12 cellular contexts compared by ENCODE assay signal in the genomic region with DNA sequence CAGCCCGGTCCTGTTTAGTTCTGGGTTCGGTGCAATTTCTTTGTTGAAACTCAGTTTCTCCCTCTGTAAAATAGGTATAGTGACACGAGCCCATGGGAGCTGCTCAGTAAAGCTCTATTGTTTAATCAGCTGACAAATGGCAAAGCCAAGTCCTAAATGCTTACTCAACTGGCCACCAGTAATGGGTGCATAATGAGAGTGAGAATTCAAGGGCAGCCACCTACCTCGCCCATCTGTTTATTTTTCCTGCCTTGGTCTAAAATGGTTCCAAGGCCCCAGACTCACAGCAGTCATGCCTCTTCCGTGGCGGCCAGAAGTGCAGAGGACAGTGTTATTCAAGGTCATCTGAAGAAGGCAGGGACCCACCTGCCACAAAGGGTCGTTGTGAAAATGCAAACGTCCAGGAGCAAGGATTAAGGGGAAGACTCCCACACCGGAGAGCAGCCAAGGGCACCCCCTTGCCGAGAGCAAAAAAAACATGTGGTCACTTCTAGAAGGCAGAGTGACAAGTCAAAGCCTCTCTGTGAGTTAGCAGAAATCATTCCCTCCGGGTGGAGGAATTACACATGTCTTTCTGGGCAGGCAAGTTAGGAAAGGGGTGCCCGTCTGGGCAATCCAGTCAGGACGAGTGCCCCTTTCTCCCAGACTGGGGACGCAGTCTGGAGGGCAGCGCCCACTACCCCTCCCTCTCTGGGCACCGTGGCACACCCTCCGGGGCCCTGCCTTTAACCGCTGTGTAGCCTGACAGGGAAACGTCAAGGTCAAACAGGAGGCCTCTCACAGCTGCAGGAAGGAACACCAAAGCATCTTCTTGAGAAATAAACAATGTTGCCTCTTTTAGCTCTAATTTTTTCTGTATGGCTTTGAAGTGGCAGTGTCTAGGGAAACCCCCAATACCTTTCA.
A peak's percentile ranks its signal among the peaks of the same experiment; 100 is the strongest.
DNase-seq lines count a peak whose midpoint lies in the region; ATAC-seq and TF ChIP-seq lines count a peak whose summit lies in the region.
"Had no signal": no experiment of that assay in that cellular context is flagged by ENCODE, and none has a peak within 500 bp of the region (broad histone marks: within the 10 kb centered on the region; RNA-seq: fewer than 3 reads in every experiment).

No MANE protein-coding gene starts in this region.

- WGBS in gastroesophageal sphincter (ENCODE audit: low coverage in 1 of 2), 2 donors, result 57 to 58% methylated on average over 13 to 14 of the region's 19 CpGs

- TF ChIP-seq CTCF in GM13976 (IDR thresholded peaks at IDR 0.05; ENCODE audit: borderline replicate concordance, control extremely low read depth, extremely low read depth, insufficient read depth, missing control alignments), result no peak
- no peak for TF ChIP-seq CTCF in osteocyte (IDR thresholded peaks at IDR 0.05)
- no peak for TF ChIP-seq CTCF in gastroesophageal sphincter (IDR thresholded peaks at IDR 0.05)

- peak overlapping the region in 9 of 11 experiments; percentile 22 to 64 (median 34); a peak in 14 of 22 replicates for H3K9ac ChIP-seq in BLaER1 treated with 17β-estradiol and CSF1 and Interleukin-3, amounts not matched to agents 10 nM and 100 nM

- DNase-seq in GM13976 (ENCODE audit: low spot score) (peak; percentile 24), osteocyte (ENCODE audit: extremely low spot score, unreplicated experiment) (no peak), cortex of kidney (lab: John Stamatoyannopoulos, UW) (no peak), 8988T (no peak)
- DNase-seq in central memory CD8-positive, alpha-beta T cell (ENCODE audit: low spot score in 2 of 2), result no peak
- DNase-seq: stimulated activated CD4-positive, alpha-beta T cell treated with anti-CD3 and anti-CD28 coated beads, Interleukin-15, amount 100 ng/mL, for 24 hours; WERI-Rb-1 had no signal

- peak overlapping the region in 10 of 11 experiments; percentile 22 to 90 (median 70); a peak in 19 of 22 replicates for H3K27ac ChIP-seq in BLaER1 treated with 17β-estradiol and CSF1 and Interleukin-3, amounts not matched to agents 10 nM and 100 nM
- H3K27ac ChIP-seq in gastroesophageal sphincter, result peak overlapping the region in 2 of 4 donors; percentile 10 to 38
- H3K27ac ChIP-seq: WERI-Rb-1 had no signal

- H3K4me1 ChIP-seq in BLaER1 treated with 17β-estradiol and CSF1 and Interleukin-3, amounts not matched to agents 10 nM and 100 nM, result peaks cover 48 to 91% (median 85%) of the 10 kb centered on the region in 10 experiments
- peaks cover 0 to 32% (median 4%) of the 10 kb centered on the region in 3 donors for H3K4me1 ChIP-seq in gastroesophageal sphincter

- no peak for TF ChIP-seq POLR2A in gastroesophageal sphincter (IDR thresholded peaks at IDR 0.05)

- 0 out of 22 replicates have a peak, but pooled peaks cover 0 to 3% (median 0%) of the 10 kb centered on the region in 11 experiments for H3K27me3 ChIP-seq in BLaER1 treated with 17β-estradiol and CSF1 and Interleukin-3, amounts not matched to agents 10 nM and 100 nM
- no peaks in the 10 kb centered on the region for H3K27me3 ChIP-seq in gastroesophageal sphincter
- H3K27me3 ChIP-seq: adrenal gland had no signal

- no peaks in the 10 kb centered on the region for H3K27me3 Mint-ChIP-seq in central memory CD8-positive, alpha-beta T cell
- H3K27me3 Mint-ChIP-seq in osteocyte (ENCODE audit: unreplicated experiment), result no peaks in the 10 kb centered on the region
- H3K27me3 Mint-ChIP-seq: type B pancreatic cell had no signal

- H3K9me3 Mint-ChIP-seq in central memory CD8-positive, alpha-beta T cell, result peaks cover 5% of the 10 kb centered on the region
- H3K9me3 Mint-ChIP-seq in osteocyte (ENCODE audit: unreplicated experiment), result no peaks in the 10 kb centered on the region
- H3K9me3 Mint-ChIP-seq: type B pancreatic cell had no signal

- no peaks in the 10 kb centered on the region for H3K36me3 ChIP-seq in BLaER1 treated with 17β-estradiol and CSF1 and Interleukin-3, amounts not matched to agents 10 nM and 100 nM
- no peaks in the 10 kb centered on the region for H3K36me3 ChIP-seq in gastroesophageal sphincter
- H3K36me3 ChIP-seq: adrenal gland, WERI-Rb-1 had no signal

- TF ChIP-seq EP300 in gastroesophageal sphincter (IDR thresholded peaks at IDR 0.05), result no peak

- H3K27ac Mint-ChIP-seq in central memory CD8-positive, alpha-beta T cell (ENCODE audit: low read depth), result no peak overlapping the region
- peak overlapping the region; percentile 65 for H3K27ac Mint-ChIP-seq in osteocyte (ENCODE audit: unreplicated experiment)

- H3K4me3 Mint-ChIP-seq in central memory CD8-positive, alpha-beta T cell, result peak overlapping the region; percentile 13
- no peak overlapping the region for H3K4me3 Mint-ChIP-seq in osteocyte (ENCODE audit: unreplicated experiment)
- H3K4me3 Mint-ChIP-seq: type B pancreatic cell had no signal

- H3K4me2 ChIP-seq in BLaER1 treated with 17β-estradiol and CSF1 and Interleukin-3, amounts not matched to agents 10 nM and 100 nM, result peak overlapping the region; percentile 52 to 96 (median 80)

- H3K4me1 Mint-ChIP-seq in central memory CD8-positive, alpha-beta T cell, result peaks cover 35% of the 10 kb centered on the region
- H3K4me1 Mint-ChIP-seq in osteocyte (ENCODE audit: unreplicated experiment), result peaks cover 47% of the 10 kb centered on the region

- in situ Hi-C loops in GM13976 (cut with MboI; ENCODE audit: low sequenced_read_pairs, unreplicated experiment), result no loop called here

- peaks cover 2% of the 10 kb centered on the region for H3K36me3 Mint-ChIP-seq in central memory CD8-positive, alpha-beta T cell (ENCODE audit: insufficient read depth)
- no peaks in the 10 kb centered on the region for H3K36me3 Mint-ChIP-seq in osteocyte (ENCODE audit: unreplicated experiment)
- H3K36me3 Mint-ChIP-seq: type B pancreatic cell had no signal

- ATAC-seq in central memory CD8-positive, alpha-beta T cell (replicated peaks; ENCODE audit: extremely low read depth, poor library complexity, severe bottlenecking), result no peak
- ATAC-seq in gastroesophageal sphincter, result no peak

- peaks cover 0 to 8% (median 0%) of the 10 kb centered on the region in 11 experiments; a peak in 4 of 22 replicates for H3K9me3 ChIP-seq in BLaER1 treated with 17β-estradiol and CSF1 and Interleukin-3, amounts not matched to agents 10 nM and 100 nM (replicated peaks in 1 of 11)
- H3K9me3 ChIP-seq in gastroesophageal sphincter, result no peaks in the 10 kb centered on the region
- H3K9me3 ChIP-seq: adrenal gland had no signal

- H4K20me1 ChIP-seq in BLaER1 treated with 17β-estradiol and CSF1 and Interleukin-3, amounts not matched to agents 10 nM and 100 nM, result 0 out of 22 replicates have a peak, but pooled peaks cover 0 to 5% (median 0%) of the 10 kb centered on the region in 11 experiments

- no peak overlapping the region for H3K4me3 ChIP-seq in BLaER1 treated with 17β-estradiol and CSF1 and Interleukin-3, amounts not matched to agents 10 nM and 100 nM
- no peak overlapping the region for H3K4me3 ChIP-seq in gastroesophageal sphincter
- H3K4me3 ChIP-seq: adrenal gland, lung had no signal
